15 cellular contexts compared by ENCODE assay signal in the genomic region with DNA sequence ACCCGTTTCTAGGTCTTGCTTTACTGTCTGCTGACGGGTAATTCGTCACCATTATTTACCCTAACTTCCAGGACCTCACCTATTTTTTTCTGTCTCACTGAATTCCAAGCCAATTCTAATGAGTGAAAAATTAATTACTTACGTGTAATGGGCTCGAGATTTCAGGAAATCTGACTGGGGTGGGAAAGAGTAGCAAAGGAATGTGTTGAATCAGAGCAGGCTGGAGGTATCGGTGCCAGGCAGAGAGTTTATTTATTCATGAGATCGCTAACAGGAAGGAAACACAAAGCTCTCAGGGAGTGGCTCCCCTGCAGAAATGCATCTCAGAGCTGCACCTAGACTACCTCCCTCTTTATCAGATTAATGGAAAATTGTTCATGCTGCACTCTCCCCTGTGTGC. TPM values are rescaled to one million over a fixed set of nuclear protein-coding genes. Genes with fewer than 3 reads are reported as not detected.
DNase-seq lines count a peak whose midpoint lies in the region; ATAC-seq, FAIRE-seq and TF ChIP-seq lines count a peak whose summit lies in the region.
"Had no signal": no experiment of that assay in that cellular context is flagged by ENCODE, and none has a peak within 500 bp of the region (broad histone marks: within the 10 kb centered on the region; RNA-seq: fewer than 3 reads in every experiment).

No MANE protein-coding gene starts in this region.

- POLR2A ChIA-PET in HEK293 (lab: Yijun Ruan, JAX), result no interaction called here

- FAIRE-seq in bronchial epithelial cell (lab: Jason Lieb, UNC), result no peak

- H3K36me3 ChIP-seq in HEK293 (ENCODE audit: control insufficient read depth in 2 of 2, insufficient read depth in 1 of 2, low read length in 2 of 2), result no peaks in the 10 kb centered on the region
- no peaks in the 10 kb centered on the region for H3K36me3 ChIP-seq in bronchial epithelial cell (ENCODE audit: control insufficient read depth, insufficient read depth, low read length)
- H3K36me3 ChIP-seq in mucosa of descending colon (ENCODE audit: low read depth), result no peaks in the 10 kb centered on the region
- H3K36me3 ChIP-seq: BE2C, uterus had no signal

- peaks cover 2% of the 10 kb centered on the region for H3K27me3 ChIP-seq in bronchial epithelial cell (ENCODE audit: control insufficient read depth, insufficient read depth, low read length)
- H3K27me3 ChIP-seq: BE2C, uterus had no signal

- no peak for TF ChIP-seq CTCF in HEK293 (tag by site-specific recombination; IDR thresholded peaks at IDR 0.05)
- TF ChIP-seq CTCF in bronchial epithelial cell (IDR thresholded peaks at IDR 0.05; ENCODE audit: insufficient read depth, low read length, severe bottlenecking), result no peak
- TF ChIP-seq CTCF in mucosa of descending colon (IDR thresholded peaks at IDR 0.05), result no peak

- H3K27ac ChIP-seq in HEK293 (ENCODE audit: extremely low read depth, low read depth, low read length), result no peak overlapping the region
- H3K27ac ChIP-seq: parathyroid adenoma, uterus had no signal

- peak; percentile 26 for ATAC-seq in mucosa of descending colon

- no peak overlapping the region for H3K4me3 ChIP-seq in HEK293 (ENCODE audit: low read depth, low read length)
- H3K4me3 ChIP-seq in bronchial epithelial cell (ENCODE audit: low read depth, low read length), result no peak overlapping the region
- no peak overlapping the region for H3K4me3 ChIP-seq in mucosa of descending colon
- H3K4me3 ChIP-seq: uterus had no signal

- peak; percentile 9 for DNase-seq in ACHN
- DNase-seq in bronchial epithelial cell (ENCODE audit: low read depth), result peak; percentile 54
- DNase-seq in mucosa of descending colon, result peak in 1 of 3 donors; percentile 11
- no peak for DNase-seq in stimulated activated CD4-positive, alpha-beta T cell treated with anti-CD3 and anti-CD28 coated beads, Interleukin-4, amount 100 ng/mL, for 1 hour
- no peak for DNase-seq in erythroblast (lab: John Stamatoyannopoulos, UW)
- no peak for DNase-seq in T-helper 9 cell
- no peak for DNase-seq in GOT3 (lab: John Stamatoyannopoulos, UW)
- DNase-seq: activated CD4-positive, alpha-beta T cell treated with anti-CD3 and anti-CD28 coated beads for 48 hours; activated T-cell treated with anti-CD3 and anti-CD28 coated beads, Interleukin-2, amount 50 U/mL, for 24 hours; BE2C; effector memory CD4-positive, alpha-beta T cell; MV-4-11; uterus had no signal

- TF ChIP-seq POLR2A in erythroblast (IDR thresholded peaks at IDR 0.05; ENCODE audit: low read length), result no peak

- H3K9me3 ChIP-seq in HEK293 (ENCODE audit: control insufficient read depth, insufficient read depth, low read depth, low read length), result no peaks in the 10 kb centered on the region
- no peaks in the 10 kb centered on the region for H3K9me3 ChIP-seq in mucosa of descending colon
- H3K9me3 ChIP-seq: BE2C, uterus had no signal

- in situ Hi-C loops in ACHN (cut with HindIII; ENCODE audit: low pct_ligation_motif_present, low pct_unique_long_range_greater_than_20kb, low sequenced_read_pairs), result no loop called here

- H3K4me1 ChIP-seq in HEK293 (ENCODE audit: control insufficient read depth, insufficient read depth, low read length) (peaks cover 7% of the 10 kb centered on the region; the same call in 1 of the 2 replicates), mucosa of descending colon (ENCODE audit: low read depth) (no peaks in the 10 kb centered on the region)
- H3K4me1 ChIP-seq: BE2C, parathyroid adenoma, uterus had no signal

- CTCF ChIA-PET in HEK293 (lab: Yijun Ruan, JAX), result no interaction called here

- intact Hi-C loops in mucosa of descending colon (cut with DNase I, micrococcal nuclease), result no loop called here

TF ChIP-seq in HEK293, 187 proteins besides CTCF, POLR2A, EP300 and RAD21:
- no peak for TF ChIP-seq ZNF624 (tag by site-specific recombination; IDR thresholded peaks at IDR 0.05)
- TF ChIP-seq, protein P1, sequence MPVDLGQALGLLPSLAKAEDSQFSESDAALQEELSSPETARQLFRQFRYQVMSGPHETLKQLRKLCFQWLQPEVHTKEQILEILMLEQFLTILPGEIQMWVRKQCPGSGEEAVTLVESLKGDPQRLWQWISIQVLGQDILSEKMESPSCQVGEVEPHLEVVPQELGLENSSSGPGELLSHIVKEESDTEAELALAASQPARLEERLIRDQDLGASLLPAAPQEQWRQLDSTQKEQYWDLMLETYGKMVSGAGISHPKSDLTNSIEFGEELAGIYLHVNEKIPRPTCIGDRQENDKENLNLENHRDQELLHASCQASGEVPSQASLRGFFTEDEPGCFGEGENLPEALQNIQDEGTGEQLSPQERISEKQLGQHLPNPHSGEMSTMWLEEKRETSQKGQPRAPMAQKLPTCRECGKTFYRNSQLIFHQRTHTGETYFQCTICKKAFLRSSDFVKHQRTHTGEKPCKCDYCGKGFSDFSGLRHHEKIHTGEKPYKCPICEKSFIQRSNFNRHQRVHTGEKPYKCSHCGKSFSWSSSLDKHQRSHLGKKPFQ (tag by site-specific recombination; IDR thresholded peaks at IDR 0.05), result no peak
- TF ChIP-seq ZBTB21 (tag by site-specific recombination; IDR thresholded peaks at IDR 0.05), result no peak
- TF ChIP-seq, protein P2, sequence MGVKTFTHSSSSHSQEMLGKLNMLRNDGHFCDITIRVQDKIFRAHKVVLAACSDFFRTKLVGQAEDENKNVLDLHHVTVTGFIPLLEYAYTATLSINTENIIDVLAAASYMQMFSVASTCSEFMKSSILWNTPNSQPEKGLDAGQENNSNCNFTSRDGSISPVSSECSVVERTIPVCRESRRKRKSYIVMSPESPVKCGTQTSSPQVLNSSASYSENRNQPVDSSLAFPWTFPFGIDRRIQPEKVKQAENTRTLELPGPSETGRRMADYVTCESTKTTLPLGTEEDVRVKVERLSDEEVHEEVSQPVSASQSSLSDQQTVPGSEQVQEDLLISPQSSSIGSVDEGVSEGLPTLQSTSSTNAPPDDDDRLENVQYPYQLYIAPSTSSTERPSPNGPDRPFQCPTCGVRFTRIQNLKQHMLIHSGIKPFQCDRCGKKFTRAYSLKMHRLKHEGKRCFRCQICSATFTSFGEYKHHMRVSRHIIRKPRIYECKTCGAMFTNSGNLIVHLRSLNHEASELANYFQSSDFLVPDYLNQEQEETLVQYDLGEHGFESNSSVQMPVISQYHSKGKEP (tag by site-specific recombination; IDR thresholded peaks at IDR 0.05), result peak; percentile 48; the same call in 1 of the 2 replicates
- TF ChIP-seq TRIM28 (IDR thresholded peaks at IDR 0.05; ENCODE audit: borderline replicate concordance, low read length), result no peak
- TF ChIP-seq FEZF1 (tag by site-specific recombination; IDR thresholded peaks at IDR 0.05), result no peak
- TF ChIP-seq HOXD13 (CRISPR knock-in tag; IDR thresholded peaks at IDR 0.05; ENCODE audit: borderline replicate concordance), result no peak
- TF ChIP-seq BCL11A (tag by site-specific recombination; IDR thresholded peaks at IDR 0.05; ENCODE audit: low read depth), result no peak
- no peak for TF ChIP-seq ZNF654 (tag by site-specific recombination; IDR thresholded peaks at IDR 0.05; ENCODE audit: low read depth)

RNA-seq across cellular contexts. Expression of a gene that starts 4.0 kb away (rescaled TPM):
- 0.53 and 0.64 TPM in 2 replicates for total RNA-seq in bronchial epithelial cell
- total RNA-seq in mucosa of descending colon, result 10 to 100 TPM in 1 of 3 donors, 1 to 10 TPM in 2; 8.0 to 72.0 (median 8.5) TPM

Comparison
In these comparisons a context has a peak if more than half of its experiments do, and no peak if none do; other contexts are left out.
1. DNase-seq: peak in ACHN (single experiment) and bronchial epithelial cell (single experiment); none in stimulated activated CD4-positive, alpha-beta T cell treated with anti-CD3 and anti-CD28 coated beads, Interleukin-4, amount 100 ng/mL, for 1 hour (single experiment), erythroblast (0 of 2), T-helper 9 cell (single experiment) and GOT3 (single experiment).